Comparison of ENCODE assay signal across 1 cellular context in the genomic region with DNA sequence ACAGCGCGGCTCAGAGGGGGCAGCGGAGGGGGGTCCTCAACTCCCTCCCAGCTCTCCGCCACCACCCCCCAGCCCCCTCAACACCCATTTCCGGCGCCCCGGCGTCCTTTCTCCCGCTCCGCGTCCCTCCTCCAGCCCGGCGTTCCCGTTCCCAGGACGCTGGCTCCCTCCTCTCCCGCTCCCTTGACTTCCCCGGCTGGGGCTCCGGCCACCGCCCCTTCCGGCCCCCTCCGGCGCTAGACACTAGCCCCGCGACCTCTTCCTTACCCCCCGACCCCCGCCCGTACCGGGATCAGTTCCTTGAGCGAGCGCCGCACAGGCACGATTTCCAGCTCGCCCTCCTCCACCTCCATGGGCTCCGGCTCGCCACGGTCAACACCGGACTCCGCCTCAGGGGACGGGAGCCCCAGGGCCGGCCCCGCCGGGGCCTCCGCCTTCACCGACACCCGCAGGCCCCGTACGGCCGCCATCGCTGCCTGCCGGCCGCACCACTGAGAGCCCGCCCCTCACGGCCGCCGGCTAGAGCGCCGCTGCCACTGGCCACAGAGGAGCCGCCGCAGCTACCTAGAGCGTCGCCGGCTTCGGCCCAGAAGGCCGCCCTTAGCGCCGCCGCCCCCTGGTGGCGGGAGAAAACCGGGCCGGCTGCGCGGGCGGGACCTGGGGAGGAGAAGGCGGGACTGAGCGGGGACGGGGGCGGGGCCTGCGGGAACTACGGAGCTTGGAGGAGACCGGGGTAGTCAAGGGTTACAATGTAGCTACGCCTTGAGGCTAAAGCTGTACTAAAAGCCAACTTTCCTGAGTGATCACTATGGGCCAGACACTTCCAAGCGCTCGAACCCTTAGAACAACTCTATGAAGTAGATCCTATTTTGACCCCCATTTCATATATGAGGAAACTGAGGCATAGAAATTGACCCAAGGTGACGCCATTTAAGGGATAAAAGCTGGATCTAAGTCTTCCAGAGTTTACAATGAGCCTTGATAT.
A peak's percentile ranks its signal among the peaks of the same experiment; 100 is the strongest.
TF ChIP-seq lines count a peak whose summit lies in the region.

A gene with protein sequence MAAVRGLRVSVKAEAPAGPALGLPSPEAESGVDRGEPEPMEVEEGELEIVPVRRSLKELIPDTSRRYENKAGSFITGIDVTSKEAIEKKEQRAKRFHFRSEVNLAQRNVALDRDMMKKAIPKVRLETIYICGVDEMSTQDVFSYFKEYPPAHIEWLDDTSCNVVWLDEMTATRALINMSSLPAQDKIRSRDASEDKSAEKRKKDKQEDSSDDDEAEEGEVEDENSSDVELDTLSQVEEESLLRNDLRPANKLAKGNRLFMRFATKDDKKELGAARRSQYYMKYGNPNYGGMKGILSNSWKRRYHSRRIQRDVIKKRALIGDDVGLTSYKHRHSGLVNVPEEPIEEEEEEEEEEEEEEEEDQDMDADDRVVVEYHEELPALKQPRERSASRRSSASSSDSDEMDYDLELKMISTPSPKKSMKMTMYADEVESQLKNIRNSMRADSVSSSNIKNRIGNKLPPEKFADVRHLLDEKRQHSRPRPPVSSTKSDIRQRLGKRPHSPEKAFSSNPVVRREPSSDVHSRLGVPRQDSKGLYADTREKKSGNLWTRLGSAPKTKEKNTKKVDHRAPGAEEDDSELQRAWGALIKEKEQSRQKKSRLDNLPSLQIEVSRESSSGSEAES (minus strand): TSS at position 493 of the 985 bp plus-strand sequence. CDS start 23 bp downstream, at position 470.

TF ChIP-seq in HEK293, 187 proteins besides CTCF, POLR2A, EP300 and RAD21 (continued from another document):
- TF ChIP-seq, protein P1, sequence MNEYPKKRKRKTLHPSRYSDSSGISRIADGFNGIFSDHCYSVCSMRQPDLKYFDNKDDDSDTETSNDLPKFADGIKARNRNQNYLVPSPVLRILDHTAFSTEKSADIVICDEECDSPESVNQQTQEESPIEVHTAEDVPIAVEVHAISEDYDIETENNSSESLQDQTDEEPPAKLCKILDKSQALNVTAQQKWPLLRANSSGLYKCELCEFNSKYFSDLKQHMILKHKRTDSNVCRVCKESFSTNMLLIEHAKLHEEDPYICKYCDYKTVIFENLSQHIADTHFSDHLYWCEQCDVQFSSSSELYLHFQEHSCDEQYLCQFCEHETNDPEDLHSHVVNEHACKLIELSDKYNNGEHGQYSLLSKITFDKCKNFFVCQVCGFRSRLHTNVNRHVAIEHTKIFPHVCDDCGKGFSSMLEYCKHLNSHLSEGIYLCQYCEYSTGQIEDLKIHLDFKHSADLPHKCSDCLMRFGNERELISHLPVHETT (tag by site-specific recombination; IDR thresholded peaks at IDR 0.05), result peak; percentile 73; the same call in 1 of the 2 replicates
- no peak for TF ChIP-seq ZNF558 (tag by site-specific recombination; IDR thresholded peaks at IDR 0.05)
- TF ChIP-seq ZNF394 (tag by site-specific recombination; IDR thresholded peaks at IDR 0.05; ENCODE audit: borderline replicate concordance), result 0 out of 2 replicates have a peak, but pooled peaks have one; percentile 44
- TF ChIP-seq ZNF596 (tag by site-specific recombination; IDR thresholded peaks at IDR 0.05), result peak; percentile 25; the same call in 1 of the 2 replicates
- TF ChIP-seq ZFP69B (tag by site-specific recombination; IDR thresholded peaks at IDR 0.05), result peak; percentile 57; the same call in 1 of the 2 replicates
- no peak for TF ChIP-seq ZNF610 (tag by site-specific recombination; IDR thresholded peaks at IDR 0.05; ENCODE audit: borderline replicate concordance)
- no peak for TF ChIP-seq ZNF404 (tag by site-specific recombination; IDR thresholded peaks at IDR 0.05)
- no peak for TF ChIP-seq ZNF830 (tag by site-specific recombination; IDR thresholded peaks at IDR 0.05; ENCODE audit: low read depth)
- TF ChIP-seq ZBTB7A (tag by site-specific recombination; IDR thresholded peaks at IDR 0.05; ENCODE audit: low read depth), result no peak; the same call in 1 of the 2 replicates
- TF ChIP-seq ZNF792 (tag by site-specific recombination; IDR thresholded peaks at IDR 0.05), result no peak
- no peak for TF ChIP-seq ZNF664 (tag by site-specific recombination; IDR thresholded peaks at IDR 0.05)
- no peak for TF ChIP-seq ZNF707 (tag by site-specific recombination; IDR thresholded peaks at IDR 0.05)
- TF ChIP-seq, protein P2, sequence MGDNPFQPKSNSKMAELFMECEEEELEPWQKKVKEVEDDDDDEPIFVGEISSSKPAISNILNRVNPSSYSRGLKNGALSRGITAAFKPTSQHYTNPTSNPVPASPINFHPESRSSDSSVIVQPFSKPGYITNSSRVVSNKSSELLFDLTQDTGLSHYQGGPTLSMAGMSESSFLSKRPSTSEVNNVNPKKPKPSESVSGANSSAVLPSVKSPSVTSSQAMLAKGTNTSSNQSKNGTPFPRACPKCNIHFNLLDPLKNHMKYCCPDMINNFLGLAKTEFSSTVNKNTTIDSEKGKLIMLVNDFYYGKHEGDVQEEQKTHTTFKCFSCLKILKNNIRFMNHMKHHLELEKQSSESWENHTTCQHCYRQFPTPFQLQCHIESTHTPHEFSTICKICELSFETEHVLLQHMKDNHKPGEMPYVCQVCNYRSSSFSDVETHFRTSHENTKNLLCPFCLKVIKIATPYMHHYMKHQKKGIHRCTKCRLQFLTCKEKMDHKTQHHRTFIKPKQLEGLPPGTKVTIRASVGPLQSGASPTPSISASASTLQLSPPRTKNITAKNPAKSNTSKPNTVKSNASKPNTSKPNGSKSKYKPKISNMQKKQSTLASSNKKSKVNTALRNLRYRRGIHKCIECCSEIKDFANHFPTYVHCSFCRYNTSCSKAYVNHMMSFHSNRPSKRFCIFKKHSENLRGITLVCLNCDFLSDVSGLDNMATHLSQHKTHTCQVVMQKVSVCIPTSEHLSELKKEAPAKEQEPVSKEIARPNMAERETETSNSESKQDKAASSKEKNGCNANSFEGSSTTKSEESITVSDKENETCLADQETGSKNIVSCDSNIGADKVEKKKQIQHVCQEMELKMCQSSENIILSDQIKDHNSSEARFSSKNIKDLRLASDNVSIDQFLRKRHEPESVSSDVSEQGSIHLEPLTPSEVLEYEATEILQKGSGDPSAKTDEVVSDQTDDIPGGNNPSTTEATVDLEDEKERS (tag by site-specific recombination; IDR thresholded peaks at IDR 0.05), result no peak
- TF ChIP-seq ZNF324 (tag by site-specific recombination; IDR thresholded peaks at IDR 0.05), result peak; percentile 93
- TF ChIP-seq ZNF223 (tag by site-specific recombination; IDR thresholded peaks at IDR 0.05), result 0 out of 2 replicates have a peak, but pooled peaks have one; percentile 25
- TF ChIP-seq, protein P3, sequence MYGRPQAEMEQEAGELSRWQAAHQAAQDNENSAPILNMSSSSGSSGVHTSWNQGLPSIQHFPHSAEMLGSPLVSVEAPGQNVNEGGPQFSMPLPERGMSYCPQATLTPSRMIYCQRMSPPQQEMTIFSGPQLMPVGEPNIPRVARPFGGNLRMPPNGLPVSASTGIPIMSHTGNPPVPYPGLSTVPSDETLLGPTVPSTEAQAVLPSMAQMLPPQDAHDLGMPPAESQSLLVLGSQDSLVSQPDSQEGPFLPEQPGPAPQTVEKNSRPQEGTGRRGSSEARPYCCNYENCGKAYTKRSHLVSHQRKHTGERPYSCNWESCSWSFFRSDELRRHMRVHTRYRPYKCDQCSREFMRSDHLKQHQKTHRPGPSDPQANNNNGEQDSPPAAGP (tag by site-specific recombination; IDR thresholded peaks at IDR 0.05), result peak; percentile 89
- peak; percentile 78 for TF ChIP-seq ZBTB48 (tag by site-specific recombination; IDR thresholded peaks at IDR 0.05)
- TF ChIP-seq, protein P4, sequence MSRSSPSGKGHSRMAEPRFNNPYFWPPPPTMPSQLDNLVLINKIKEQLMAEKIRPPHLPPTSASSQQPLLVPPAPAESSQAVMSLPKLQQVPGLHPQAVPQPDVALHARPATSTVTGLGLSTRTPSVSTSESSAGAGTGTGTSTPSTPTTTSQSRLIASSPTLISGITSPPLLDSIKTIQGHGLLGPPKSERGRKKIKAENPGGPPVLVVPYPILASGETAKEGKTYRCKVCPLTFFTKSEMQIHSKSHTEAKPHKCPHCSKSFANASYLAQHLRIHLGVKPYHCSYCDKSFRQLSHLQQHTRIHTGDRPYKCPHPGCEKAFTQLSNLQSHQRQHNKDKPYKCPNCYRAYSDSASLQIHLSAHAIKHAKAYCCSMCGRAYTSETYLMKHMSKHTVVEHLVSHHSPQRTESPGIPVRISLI (tag by site-specific recombination; IDR thresholded peaks at IDR 0.05), result no peak
- peak; percentile 93 for TF ChIP-seq YY2 (tag by site-specific recombination; IDR thresholded peaks at IDR 0.05)
- TF ChIP-seq, protein P5, sequence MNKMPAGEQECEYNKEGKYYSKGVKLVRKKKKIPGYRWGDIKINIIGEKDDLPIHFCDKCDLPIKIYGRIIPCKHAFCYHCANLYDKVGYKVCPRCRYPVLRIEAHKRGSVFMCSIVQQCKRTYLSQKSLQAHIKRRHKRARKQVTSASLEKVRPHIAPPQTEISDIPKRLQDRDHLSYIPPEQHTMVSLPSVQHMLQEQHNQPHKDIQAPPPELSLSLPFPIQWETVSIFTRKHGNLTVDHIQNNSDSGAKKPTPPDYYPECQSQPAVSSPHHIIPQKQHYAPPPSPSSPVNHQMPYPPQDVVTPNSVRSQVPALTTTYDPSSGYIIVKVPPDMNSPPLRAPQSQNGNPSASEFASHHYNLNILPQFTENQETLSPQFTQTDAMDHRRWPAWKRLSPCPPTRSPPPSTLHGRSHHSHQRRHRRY (tag by site-specific recombination; IDR thresholded peaks at IDR 0.05), result no peak
- peak; percentile 42 for TF ChIP-seq OSR2 (tag by site-specific recombination; IDR thresholded peaks at IDR 0.05)
- no peak for TF ChIP-seq ZFP41 (tag by site-specific recombination; IDR thresholded peaks at IDR 0.05; ENCODE audit: borderline replicate concordance)
- TF ChIP-seq SP3 (tag by site-specific recombination; IDR thresholded peaks at IDR 0.05), result peak; percentile 93
- no peak for TF ChIP-seq ZFP3 (tag by site-specific recombination; IDR thresholded peaks at IDR 0.05; ENCODE audit: low read depth)
- no peak for TF ChIP-seq ZNF16 (tag by site-specific recombination; IDR thresholded peaks at IDR 0.05; ENCODE audit: low read depth)
- TF ChIP-seq, protein P6, sequence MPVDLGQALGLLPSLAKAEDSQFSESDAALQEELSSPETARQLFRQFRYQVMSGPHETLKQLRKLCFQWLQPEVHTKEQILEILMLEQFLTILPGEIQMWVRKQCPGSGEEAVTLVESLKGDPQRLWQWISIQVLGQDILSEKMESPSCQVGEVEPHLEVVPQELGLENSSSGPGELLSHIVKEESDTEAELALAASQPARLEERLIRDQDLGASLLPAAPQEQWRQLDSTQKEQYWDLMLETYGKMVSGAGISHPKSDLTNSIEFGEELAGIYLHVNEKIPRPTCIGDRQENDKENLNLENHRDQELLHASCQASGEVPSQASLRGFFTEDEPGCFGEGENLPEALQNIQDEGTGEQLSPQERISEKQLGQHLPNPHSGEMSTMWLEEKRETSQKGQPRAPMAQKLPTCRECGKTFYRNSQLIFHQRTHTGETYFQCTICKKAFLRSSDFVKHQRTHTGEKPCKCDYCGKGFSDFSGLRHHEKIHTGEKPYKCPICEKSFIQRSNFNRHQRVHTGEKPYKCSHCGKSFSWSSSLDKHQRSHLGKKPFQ (tag by site-specific recombination; IDR thresholded peaks at IDR 0.05), result no peak
- no peak for TF ChIP-seq ZNF768 (tag by site-specific recombination; IDR thresholded peaks at IDR 0.05)
- TF ChIP-seq ZNF521 (tag by site-specific recombination; IDR thresholded peaks at IDR 0.05), result no peak
- no peak for TF ChIP-seq ZNF112 (tag by site-specific recombination; IDR thresholded peaks at IDR 0.05)
- no peak; the same call in none of the 2 replicates for TF ChIP-seq ZBTB17 (tag by site-specific recombination; IDR thresholded peaks at IDR 0.05)
- TF ChIP-seq ZNF510 (tag by site-specific recombination; IDR thresholded peaks at IDR 0.05; ENCODE audit: insufficient replicate concordance), result no peak
- TF ChIP-seq, protein P7, sequence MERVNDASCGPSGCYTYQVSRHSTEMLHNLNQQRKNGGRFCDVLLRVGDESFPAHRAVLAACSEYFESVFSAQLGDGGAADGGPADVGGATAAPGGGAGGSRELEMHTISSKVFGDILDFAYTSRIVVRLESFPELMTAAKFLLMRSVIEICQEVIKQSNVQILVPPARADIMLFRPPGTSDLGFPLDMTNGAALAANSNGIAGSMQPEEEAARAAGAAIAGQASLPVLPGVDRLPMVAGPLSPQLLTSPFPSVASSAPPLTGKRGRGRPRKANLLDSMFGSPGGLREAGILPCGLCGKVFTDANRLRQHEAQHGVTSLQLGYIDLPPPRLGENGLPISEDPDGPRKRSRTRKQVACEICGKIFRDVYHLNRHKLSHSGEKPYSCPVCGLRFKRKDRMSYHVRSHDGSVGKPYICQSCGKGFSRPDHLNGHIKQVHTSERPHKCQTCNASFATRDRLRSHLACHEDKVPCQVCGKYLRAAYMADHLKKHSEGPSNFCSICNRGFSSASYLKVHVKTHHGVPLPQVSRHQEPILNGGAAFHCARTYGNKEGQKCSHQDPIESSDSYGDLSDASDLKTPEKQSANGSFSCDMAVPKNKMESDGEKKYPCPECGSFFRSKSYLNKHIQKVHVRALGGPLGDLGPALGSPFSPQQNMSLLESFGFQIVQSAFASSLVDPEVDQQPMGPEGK (tag by site-specific recombination; IDR thresholded peaks at IDR 0.05), result peak; percentile 97
- TF ChIP-seq ZNF24 (tag by site-specific recombination; IDR thresholded peaks at IDR 0.05), result peak; percentile 30; the same call in 1 of the 2 replicates
- TF ChIP-seq ZNF138 (tag by site-specific recombination; IDR thresholded peaks at IDR 0.05; ENCODE audit: borderline replicate concordance), result no peak
TF ChIP-seq in HEK293: peak in this region for 70.
